8 cellular contexts compared by ENCODE assay signal in the genomic region with DNA sequence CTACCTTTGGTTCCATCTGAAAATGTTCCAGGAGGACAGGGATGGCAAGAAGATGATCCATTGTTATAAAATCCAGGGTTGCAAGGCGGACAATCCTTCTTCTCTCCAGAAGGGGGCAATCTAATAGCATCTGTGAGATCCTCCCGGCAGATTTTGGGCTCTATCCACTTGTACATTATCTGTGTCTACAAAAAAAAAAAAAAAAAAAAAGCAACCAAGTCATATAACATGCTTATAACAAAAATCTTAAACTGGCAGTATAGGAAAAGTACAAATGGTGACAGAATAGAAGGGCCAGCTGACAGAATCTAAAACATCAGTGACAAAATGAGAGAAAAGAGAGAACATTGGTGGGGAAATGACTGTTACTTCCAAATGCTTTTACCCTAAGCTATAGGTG.
A peak's percentile ranks its signal among the peaks of the same experiment; 100 is the strongest.
DNase-seq lines count a peak whose midpoint lies in the region; ATAC-seq and TF ChIP-seq lines count a peak whose summit lies in the region.

No MANE protein-coding gene starts in this region.

- intact Hi-C loops in psoas muscle (cut with DNase I): loop anchor here in 1 of 2 donors (5.0 kb wide), 1 partner anchor 311 kb away; no protein-coding TSS in a partner anchor

- H3K36me3 Mint-ChIP-seq in T-cell: no peaks in the 10 kb centered on the region

- no peaks in the 10 kb centered on the region for H4K20me1 ChIP-seq in fibroblast of lung (ENCODE audit: control insufficient read depth, extremely low read depth, insufficient read depth, low read length)

- H3K9me3 ChIP-seq in fibroblast of lung (ENCODE audit: control insufficient read depth, insufficient read depth, low read depth, low read length): no peaks in the 10 kb centered on the region
- no peaks in the 10 kb centered on the region for H3K9me3 ChIP-seq in psoas muscle

- no peaks in the 10 kb centered on the region for H3K4me1 ChIP-seq in fibroblast of lung (ENCODE audit: control insufficient read depth, extremely low read depth, insufficient read depth, low read length)
- peaks cover 1% of the 10 kb centered on the region for H3K4me1 ChIP-seq in psoas muscle

- H3K36me3 ChIP-seq in H7 (replicated peaks; ENCODE audit: control insufficient read depth, insufficient read depth, low read length) (peaks cover 4% of the 10 kb centered on the region), fibroblast of lung (ENCODE audit: control insufficient read depth, insufficient read depth, low read length) (no peaks in the 10 kb centered on the region), psoas muscle (ENCODE audit: insufficient read depth in 1 of 2, low read depth in 1 of 2) (peaks cover 0 to 15% of the 10 kb centered on the region in 2 donors)

- CTCF ChIA-PET in T-cell (lab: Charles Lee): interaction anchor here (0.6 to 3.1 kb wide), 23 partner anchors 10 to 328 kb away, joined by 3 to 21 read pairs (median 4); a partner anchor contains a TSS

- peaks cover 0 to 2% (median 0%) of the 10 kb centered on the region in 3 donors for H3K4me1 Mint-ChIP-seq in T-cell

- H3K9me3 Mint-ChIP-seq in T-cell: no peaks in the 10 kb centered on the region

- peak; percentile 16 for DNase-seq in stimulated activated CD8-positive, alpha-beta memory T cell treated with anti-CD3 and anti-CD28 coated beads, Interleukin-12 subunit alpha, Interleukin-12 subunit beta, amount 100 ng/mL, for 1 hour (ENCODE audit: low read depth)
- DNase-seq in stimulated activated CD8-positive, alpha-beta memory T cell treated with anti-CD3 and anti-CD28 coated beads, Interleukin-4, amount 100 ng/mL, for 48 hours: no peak
- DNase-seq in H7: peak; percentile 9
- DNase-seq in NCI-H128 (lab: John Stamatoyannopoulos, UW; ENCODE audit: unreplicated experiment): peak; percentile 12
- DNase-seq in T-cell: peak in 20 of 34 experiments; percentile 5 to 47 (median 14)
- peak; percentile 31 to 72 for DNase-seq in fibroblast of lung (ENCODE audit: low read depth in 2 of 2)
- no peak for DNase-seq in psoas muscle
- no peak for DNase-seq in NK-92 (lab: John Stamatoyannopoulos, UW; ENCODE audit: unreplicated experiment)

- no peak overlapping the region for H2AFZ ChIP-seq in fibroblast of lung (ENCODE audit: low read length)

- WGBS in psoas muscle, 3 donors: 2 to 9% (median 5%) methylated on average over 2 of the region's 2 CpGs

- H3K27ac Mint-ChIP-seq in T-cell: no peak overlapping the region

- no peak overlapping the region for H3K4me3 Mint-ChIP-seq in T-cell

- no peak overlapping the region for H3K9ac ChIP-seq in fibroblast of lung (ENCODE audit: insufficient read depth, low read length)

- H3K27me3 ChIP-seq in H7 (ENCODE audit: control insufficient read depth, insufficient read depth, low read length) (no peaks in the 10 kb centered on the region), fibroblast of lung (ENCODE audit: control insufficient read depth, insufficient read depth, low read length) (no peaks in the 10 kb centered on the region), psoas muscle (ENCODE audit: insufficient read depth in 3 of 3, low read length in 2 of 3) (no peaks in the 10 kb centered on the region)

- no peak overlapping the region for H3K4me3 ChIP-seq in H7 (ENCODE audit: insufficient read depth, low read depth, low read length)
- no peak overlapping the region for H3K4me3 ChIP-seq in fibroblast of lung (replicated peaks in 1 of 4; ENCODE audit: control extremely low read depth in 1 of 4, insufficient read depth in 1 of 4, low read depth in 3 of 4, low read length in 4 of 4)
- no peak overlapping the region for H3K4me3 ChIP-seq in psoas muscle

- POLR2A ChIA-PET in T-cell (lab: Charles Lee): interaction anchor here in 1 of 2 donors (0.7 to 1.1 kb wide), 3 partner anchors 226 to 254 kb away, joined by 3 to 11 read pairs (median 4); a partner anchor contains a TSS

- peak; percentile 47 to 69 (median 56) for ATAC-seq in T-cell (replicated peaks in 1 of 4)
- peak in 3 of 4 donors; percentile 40 to 70 (median 64) for ATAC-seq in psoas muscle

- H3K79me2 ChIP-seq in fibroblast of lung (ENCODE audit: control insufficient read depth, insufficient read depth, low read length): no peaks in the 10 kb centered on the region

- H3K27me3 Mint-ChIP-seq in T-cell: peaks cover 3 to 4% of the 10 kb centered on the region in 2 donors

- H3K4me2 ChIP-seq in fibroblast of lung (ENCODE audit: extremely low read depth, insufficient read depth, low read length): no peak overlapping the region

- H3K27ac ChIP-seq in fibroblast of lung (ENCODE audit: insufficient read depth, low read length): no peak overlapping the region
- H3K27ac ChIP-seq in psoas muscle: no peak overlapping the region

- TF ChIP-seq CTCF in fibroblast of lung (conservative IDR thresholded peaks at IDR 0.05 in 1 of 2, IDR thresholded peaks at IDR 0.05 in 1 of 2; ENCODE audit: low read depth in 1 of 2, low read length in 2 of 2) (peak; percentile 74 to 80), psoas muscle (IDR thresholded peaks at IDR 0.05) (peak; percentile 70)

Comparison
In these comparisons a context has a peak if more than half of its experiments do, and no peak if none do; other contexts are left out.
1. DNase-seq: peak in stimulated activated CD8-positive, alpha-beta memory T cell treated with anti-CD3 and anti-CD28 coated beads, Interleukin-12 subunit alpha, Interleukin-12 subunit beta, amount 100 ng/mL, for 1 hour (single experiment), H7 (single experiment), NCI-H128 (single experiment), T-cell (20 of 34) and fibroblast of lung (2 of 2); none in stimulated activated CD8-positive, alpha-beta memory T cell treated with anti-CD3 and anti-CD28 coated beads, Interleukin-4, amount 100 ng/mL, for 48 hours (single experiment), psoas muscle (0 of 2) and NK-92 (single experiment).